ENCODE assay signal across 8 cellular contexts in genomic region chr3:126703512-126704493, GRCh38. TPM values are rescaled to one million over a fixed set of nuclear protein-coding genes. Genes with fewer than 3 reads are reported as not detected.
A peak's percentile ranks its signal among the peaks of the same experiment; 100 is the strongest.
DNase-seq lines count a peak whose midpoint lies in the region; ATAC-seq and TF ChIP-seq lines count a peak whose summit lies in the region.

A gene with protein sequence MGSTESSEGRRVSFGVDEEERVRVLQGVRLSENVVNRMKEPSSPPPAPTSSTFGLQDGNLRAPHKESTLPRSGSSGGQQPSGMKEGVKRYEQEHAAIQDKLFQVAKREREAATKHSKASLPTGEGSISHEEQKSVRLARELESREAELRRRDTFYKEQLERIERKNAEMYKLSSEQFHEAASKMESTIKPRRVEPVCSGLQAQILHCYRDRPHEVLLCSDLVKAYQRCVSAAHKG (plus strand): TSS chr3:126704240. CDS start chr3:126704313, 73 bp downstream.

- H3K9me3 ChIP-seq in liver (ENCODE audit: control insufficient read depth in 4 of 4, low read length in 3 of 4), result no peaks in the 10 kb centered on the region

- H3K27me3 ChIP-seq in dorsolateral prefrontal cortex, result peaks cover 0 to under 1% (median 0%) of the 10 kb centered on the region in 45 donors
- no peaks in the 10 kb centered on the region for H3K27me3 ChIP-seq in liver (ENCODE audit: control insufficient read depth in 4 of 4, insufficient read depth in 4 of 4, low read length in 3 of 4)

- peak within 1 kb of the TSS in 29 of 59 donors; percentile 2 to 84 (median 36) for H3K27ac ChIP-seq in dorsolateral prefrontal cortex
- H3K27ac ChIP-seq in liver (ENCODE audit: low read depth in 1 of 2, low read length in 2 of 2), result no peak within 1 kb of the TSS

- CTCF ChIA-PET in activated CD4-positive, alpha-beta memory T cell treated with anti-CD3 and anti-CD28 coated beads for 36 hours (lab: Charles Lee), result interaction anchor here (1.0 to 1.5 kb wide), 5 partner anchors 24 to 181 kb away, joined by 3 to 4 read pairs (median 3); partner anchors contain the start of gene TXNRD3

- TF ChIP-seq RAD21 in liver (IDR thresholded peaks at IDR 0.05), result no peak

- H3K4me1 Mint-ChIP-seq in CD14-positive monocyte, result peaks cover 17% of the 10 kb centered on the region
- peaks cover 21% of the 10 kb centered on the region for H3K4me1 Mint-ChIP-seq in activated CD4-positive, alpha-beta memory T cell treated with anti-CD3 and anti-CD28 coated beads for 36 hours (ENCODE audit: low read depth)

- peak within 1 kb of the TSS; percentile 95 to 97 for H3K4me3 Mint-ChIP-seq in CD14-positive monocyte
- peak within 1 kb of the TSS; percentile 97 for H3K4me3 Mint-ChIP-seq in activated CD4-positive, alpha-beta memory T cell treated with anti-CD3 and anti-CD28 coated beads for 36 hours

- peak within 1 kb of the TSS in 5 of 7 donors; percentile 24 to 82 (median 59) for H3K27ac Mint-ChIP-seq in CD14-positive monocyte
- H3K27ac Mint-ChIP-seq in activated CD4-positive, alpha-beta memory T cell treated with anti-CD3 and anti-CD28 coated beads for 36 hours, result peak within 1 kb of the TSS; percentile 72

- POLR2A ChIA-PET in activated CD4-positive, alpha-beta memory T cell treated with anti-CD3 and anti-CD28 coated beads for 36 hours (lab: Charles Lee), result interaction anchor here (2.8 kb wide), 1 partner anchor 278 kb away, joined by 9 read pairs; the partner anchor contains the start of gene PLXNA1

- peaks cover 8 to 18% (median 11%) of the 10 kb centered on the region in 4 donors for H3K4me1 ChIP-seq in liver (ENCODE audit: control insufficient read depth in 4 of 4, insufficient read depth in 4 of 4, low read length in 3 of 4)

- H3K36me3 ChIP-seq in liver (ENCODE audit: control insufficient read depth in 4 of 4, insufficient read depth in 3 of 4, low read depth in 1 of 4, low read length in 3 of 4), result no peaks in the 10 kb centered on the region

- WGBS in liver, result 5% methylated on average over 69 of the region's 69 CpGs

- ATAC-seq in GM19397 (IDR thresholded peaks at IDR 0.05; ENCODE audit: unreplicated experiment) (peak; percentile 96), HG03565 (IDR thresholded peaks at IDR 0.05; ENCODE audit: unreplicated experiment) (peak; percentile 85)

- peak within 1 kb of the TSS; percentile 54 to 95 (median 85) for H3K4me3 ChIP-seq in dorsolateral prefrontal cortex
- peak within 1 kb of the TSS; percentile 63 to 82 (median 82) for H3K4me3 ChIP-seq in liver (ENCODE audit: low read depth in 1 of 3, low read length in 3 of 3)

- H3K36me3 Mint-ChIP-seq in CD14-positive monocyte, result no peaks in the 10 kb centered on the region
- H3K36me3 Mint-ChIP-seq in activated CD4-positive, alpha-beta memory T cell treated with anti-CD3 and anti-CD28 coated beads for 36 hours, result peaks cover 8% of the 10 kb centered on the region

- H3K27me3 Mint-ChIP-seq in CD14-positive monocyte (ENCODE audit: low read depth in 3 of 3), result peaks cover 28 to 54% (median 34%) of the 10 kb centered on the region in 3 donors
- H3K27me3 Mint-ChIP-seq in activated CD4-positive, alpha-beta memory T cell treated with anti-CD3 and anti-CD28 coated beads for 36 hours, result peaks cover 22% of the 10 kb centered on the region

- peaks cover 0 to 3% (median 0%) of the 10 kb centered on the region in 7 donors for H3K9me3 Mint-ChIP-seq in CD14-positive monocyte
- no peaks in the 10 kb centered on the region for H3K9me3 Mint-ChIP-seq in activated CD4-positive, alpha-beta memory T cell treated with anti-CD3 and anti-CD28 coated beads for 36 hours

- no peak for TF ChIP-seq CTCF in CD14-positive monocyte (IDR thresholded peaks at IDR 0.05)
- TF ChIP-seq CTCF in dorsolateral prefrontal cortex (IDR thresholded peaks at IDR 0.05 in 54 of 56, conservative IDR thresholded peaks at IDR 0.05 in 2 of 56; ENCODE audit: low read depth in 1 of 56, partially characterized antibody in 56 of 56), result peak in 35 of 56 donors; percentile 9 to 70 (median 36)
- TF ChIP-seq CTCF in liver (IDR thresholded peaks at IDR 0.05; ENCODE audit: low read depth, low read length, missing input control), result no peak

- intact Hi-C loops in CD14-positive monocyte (cut with micrococcal nuclease) (loop anchor here in 1 of 2 donors (10.0 kb wide), 1 partner anchor 281 kb away; the partner anchor contains the start of gene PLXNA1), dorsolateral prefrontal cortex (cut with DNase I) (loop anchor here in 1 of 2 donors (5.0 kb wide), 1 partner anchor 278 kb away; the partner anchor contains the start of gene PLXNA1)
- intact Hi-C loops in activated CD4-positive, alpha-beta memory T cell treated with anti-CD3 and anti-CD28 coated beads for 36 hours (cut with micrococcal nuclease), result loop anchor here (2.0 to 10.0 kb wide), 3 partner anchors 211 to 279 kb away; partner anchors contain the start of genes PLXNA1 and ZXDC

- H3K9ac ChIP-seq in liver (ENCODE audit: low read depth in 1 of 2, low read length in 2 of 2), result peak within 1 kb of the TSS in 1 of 2 donors; percentile 13

- DNase-seq in CD14-positive monocyte (ENCODE audit: low spot score), result peak; percentile 87
- DNase-seq in NCI-H748 treated with DMSO at 0.1 percent for 48 hours (lab: John Stamatoyannopoulos, UW), result peak; percentile 77
- peak; percentile 96 for DNase-seq in activated CD4-positive, alpha-beta memory T cell treated with anti-CD3 and anti-CD28 coated beads for 36 hours
- peak; percentile 89 to 96 (median 93) for DNase-seq in dorsolateral prefrontal cortex
- peak; percentile 97 for DNase-seq in stimulated activated CD4-positive, alpha-beta T cell treated with anti-CD3 and anti-CD28 coated beads, Interleukin-4, amount 100 ng/mL, for 1 hour

TF ChIP-seq in liver, 16 proteins besides CTCF, POLR2A, EP300 and RAD21:
- TF ChIP-seq FOXA2 (IDR thresholded peaks at IDR 0.05), result no peak
- no peak for TF ChIP-seq MAX (IDR thresholded peaks at IDR 0.05)
- TF ChIP-seq SP1 (IDR thresholded peaks at IDR 0.05), result peak; percentile 100
- TF ChIP-seq FOXA1 (IDR thresholded peaks at IDR 0.05), result no peak
- no peak for TF ChIP-seq EGR1 (IDR thresholded peaks at IDR 0.05; ENCODE audit: low read depth in 2 of 2)
- no peak for TF ChIP-seq HNF4G (IDR thresholded peaks at IDR 0.05)
- TF ChIP-seq YY1 (IDR thresholded peaks at IDR 0.05), result no peak
- TF ChIP-seq RXRA (IDR thresholded peaks at IDR 0.05), result no peak
- TF ChIP-seq ATF3 (IDR thresholded peaks at IDR 0.05), result no peak

RNA-seq across cellular contexts. Expression of the gene that starts here (rescaled TPM):
- polyA plus RNA-seq in CD14-positive monocyte (1 to 10 TPM; 1.1 to 1.8 TPM), liver (1 to 10 TPM; 4.9 to 5.1 TPM)
- 10 to 100 TPM; 12.7 to 13.1 TPM for total RNA-seq in activated CD4-positive, alpha-beta memory T cell treated with anti-CD3 and anti-CD28 coated beads for 36 hours
- total RNA-seq in dorsolateral prefrontal cortex (100 to 1,000 TPM in 1 of 120 experiments, 10 to 100 TPM in 119; 23.5 to 101 (median 41.5) TPM), liver (1 to 10 TPM; 2.0 to 2.9 TPM)

Comparison
In these comparisons a context has a peak if more than half of its experiments do, and no peak if none do; other contexts are left out.
1. CTCF ChIP-seq: peak in dorsolateral prefrontal cortex (35 of 56); none in CD14-positive monocyte (single experiment) and liver (single experiment).
2. Peak in every context shown above with its lines, with median percentiles within 50 percentile points of each other: DNase-seq.